Comparison of ENCODE assay signal across 26 cellular contexts in genomic region chr7:95758187-95758586, GRCh38. TPM values are rescaled to one million over a fixed set of nuclear protein-coding genes. Genes with fewer than 3 reads are reported as not detected.
DNase-seq lines count a peak whose midpoint lies in the region; ATAC-seq and FAIRE-seq lines count a peak whose summit lies in the region.
"Had no signal": no experiment of that assay in that cellular context is flagged by ENCODE, and none has a peak within 500 bp of the region (broad histone marks: within the 10 kb centered on the region; RNA-seq: fewer than 3 reads in every experiment).

No MANE protein-coding gene starts in this region.

- no peaks in the 10 kb centered on the region for H3K27me3 Mint-ChIP-seq in activated CD8-positive, alpha-beta T cell treated with anti-CD3 and anti-CD28 coated beads, Interleukin-2, amount 10 ng/mL, durations not matched to agents 7 days and 5 days (ENCODE audit: low read depth)
- H3K27me3 Mint-ChIP-seq: activated CD4-positive, alpha-beta T cell treated with anti-CD3 and anti-CD28 coated beads, Interleukin-2, amount 10 ng/mL, durations not matched to agents 24 days and 14 days; dendritic cell treated with granulocyte-macrophage colony-stimulating factor and Interleukin-4, amounts not matched to agents 40 ng/mL and 50 ng/mL, for 4 days had no signal

- CTCF ChIA-PET in activated CD8-positive, alpha-beta T cell treated with anti-CD3 and anti-CD28 coated beads, Interleukin-2, amount 10 ng/mL, durations not matched to agents 7 days and 5 days (lab: Charles Lee), result no interaction called here

- H3K27ac Mint-ChIP-seq in activated CD8-positive, alpha-beta T cell treated with anti-CD3 and anti-CD28 coated beads, Interleukin-2, amount 10 ng/mL, durations not matched to agents 7 days and 5 days, result no peak overlapping the region
- H3K27ac Mint-ChIP-seq: activated CD4-positive, alpha-beta T cell treated with anti-CD3 and anti-CD28 coated beads, Interleukin-2, amount 10 ng/mL, durations not matched to agents 24 days and 14 days; activated naive CD8-positive, alpha-beta T cell treated with anti-CD3 and anti-CD28 coated beads, Interleukin-2, amount 50 U/mL, for 24 hours; dendritic cell treated with granulocyte-macrophage colony-stimulating factor and Interleukin-4, amounts not matched to agents 40 ng/mL and 50 ng/mL, for 4 days; naive thymus-derived CD8-positive, alpha-beta T cell had no signal

- POLR2A ChIA-PET in activated CD8-positive, alpha-beta T cell treated with anti-CD3 and anti-CD28 coated beads, Interleukin-2, amount 10 ng/mL, durations not matched to agents 7 days and 5 days (lab: Charles Lee), result no interaction called here

- no peak for FAIRE-seq in HTR-8/SVneo (lab: Jason Lieb, UNC)
- FAIRE-seq: GM12891, H54, HepG2 had no signal

- no peaks in the 10 kb centered on the region for H3K9me3 Mint-ChIP-seq in activated CD8-positive, alpha-beta T cell treated with anti-CD3 and anti-CD28 coated beads, Interleukin-2, amount 10 ng/mL, durations not matched to agents 7 days and 5 days (ENCODE audit: insufficient read depth)
- H3K9me3 Mint-ChIP-seq: activated CD4-positive, alpha-beta T cell treated with anti-CD3 and anti-CD28 coated beads, Interleukin-2, amount 10 ng/mL, durations not matched to agents 24 days and 14 days; activated naive CD8-positive, alpha-beta T cell treated with anti-CD3 and anti-CD28 coated beads, Interleukin-2, amount 50 U/mL, for 24 hours; dendritic cell treated with granulocyte-macrophage colony-stimulating factor and Interleukin-4, amounts not matched to agents 40 ng/mL and 50 ng/mL, for 4 days had no signal

- no peaks in the 10 kb centered on the region for H3K4me1 Mint-ChIP-seq in activated CD8-positive, alpha-beta T cell treated with anti-CD3 and anti-CD28 coated beads, Interleukin-2, amount 10 ng/mL, durations not matched to agents 7 days and 5 days (ENCODE audit: low read depth)
- H3K4me1 Mint-ChIP-seq: activated CD4-positive, alpha-beta T cell treated with anti-CD3 and anti-CD28 coated beads, Interleukin-2, amount 10 ng/mL, durations not matched to agents 24 days and 14 days; activated naive CD8-positive, alpha-beta T cell treated with anti-CD3 and anti-CD28 coated beads, Interleukin-2, amount 50 U/mL, for 24 hours; naive thymus-derived CD8-positive, alpha-beta T cell had no signal

- no peaks in the 10 kb centered on the region for H3K36me3 Mint-ChIP-seq in activated CD8-positive, alpha-beta T cell treated with anti-CD3 and anti-CD28 coated beads, Interleukin-2, amount 10 ng/mL, durations not matched to agents 7 days and 5 days (ENCODE audit: low read depth)

- DNase-seq in NCI-H510A treated with DMSO at 0.1 percent for 48 hours (lab: John Stamatoyannopoulos, UW) (peak; percentile 5), NCI-H510A (lab: John Stamatoyannopoulos, UW) (no peak), NCI-H2081 treated with DMSO at 0.1 percent for 48 hours (lab: John Stamatoyannopoulos, UW) (peak; percentile 68), NCI-H69 (lab: John Stamatoyannopoulos, UW) (peak; percentile 100), mesenteric fat pad (ENCODE audit: low spot score) (no peak), anterior cingulate cortex (lab: John Stamatoyannopoulos, UW) (no peak), HTR-8/SVneo (ENCODE audit: insufficient read length, low spot score) (no peak)
- DNase-seq in activated CD8-positive, alpha-beta T cell treated with anti-CD3 and anti-CD28 coated beads, Interleukin-2, amount 10 ng/mL, durations not matched to agents 7 days and 5 days, result no peak
- DNase-seq: 8988T; activated CD4-positive, alpha-beta T cell treated with anti-CD3 and anti-CD28 coated beads, Interleukin-2, amount 10 ng/mL, durations not matched to agents 24 days and 14 days; activated effector memory CD4-positive, alpha-beta T cell treated with Interleukin-2 at 50 U/mL for 16 hours; activated naive CD8-positive, alpha-beta T cell treated with anti-CD3 and anti-CD28 coated beads, Interleukin-2, amount 50 U/mL, for 24 hours; brain microvascular endothelial cell; hypothalamus; islet precursor cell; naive thymus-derived CD8-positive, alpha-beta T cell; OCI-M1; posterior cingulate gyrus; SHP77; stomach; T-helper 1 cell; trophoblast cell had no signal

- no peak for ATAC-seq in activated CD8-positive, alpha-beta T cell treated with anti-CD3 and anti-CD28 coated beads, Interleukin-2, amount 10 ng/mL, durations not matched to agents 7 days and 5 days
- ATAC-seq: activated naive CD8-positive, alpha-beta T cell treated with anti-CD3 and anti-CD28 coated beads, Interleukin-2, amount 50 U/mL, for 24 hours; HepG2; naive thymus-derived CD8-positive, alpha-beta T cell had no signal

- no peak overlapping the region for H3K4me3 Mint-ChIP-seq in activated CD8-positive, alpha-beta T cell treated with anti-CD3 and anti-CD28 coated beads, Interleukin-2, amount 10 ng/mL, durations not matched to agents 7 days and 5 days
- H3K4me3 Mint-ChIP-seq: activated CD4-positive, alpha-beta T cell treated with anti-CD3 and anti-CD28 coated beads, Interleukin-2, amount 10 ng/mL, durations not matched to agents 24 days and 14 days; activated naive CD8-positive, alpha-beta T cell treated with anti-CD3 and anti-CD28 coated beads, Interleukin-2, amount 50 U/mL, for 24 hours; dendritic cell treated with granulocyte-macrophage colony-stimulating factor and Interleukin-4, amounts not matched to agents 40 ng/mL and 50 ng/mL, for 4 days; naive thymus-derived CD8-positive, alpha-beta T cell had no signal

RNA-seq across cellular contexts. Expression of gene DYNC1I1, which starts 14.2 kb away (rescaled TPM):
- total RNA-seq in mesenteric fat pad, result 4.3 TPM
- total RNA-seq in activated CD8-positive, alpha-beta T cell treated with anti-CD3 and anti-CD28 coated beads, Interleukin-2, amount 10 ng/mL, durations not matched to agents 7 days and 5 days, result not detected
- total RNA-seq: activated CD4-positive, alpha-beta T cell treated with anti-CD3 and anti-CD28 coated beads, Interleukin-2, amount 10 ng/mL, durations not matched to agents 24 days and 14 days; HepG2; naive thymus-derived CD8-positive, alpha-beta T cell had no signal

Comparison
In these comparisons a context has a peak if more than half of its experiments do, and no peak if none do; other contexts are left out.
1. DNase-seq: peak in NCI-H510A treated with DMSO at 0.1 percent for 48 hours (single experiment), NCI-H2081 treated with DMSO at 0.1 percent for 48 hours (single experiment) and NCI-H69 (single experiment); none in NCI-H510A (single experiment), mesenteric fat pad (single experiment), anterior cingulate cortex (0 of 58), HTR-8/SVneo (single experiment) and activated CD8-positive, alpha-beta T cell treated with anti-CD3 and anti-CD28 coated beads, Interleukin-2, amount 10 ng/mL, durations not matched to agents 7 days and 5 days (single experiment).